ENCODE assay signal across 10 cellular contexts in genomic region chr13:103282571-103283450, GRCh38.
DNase-seq lines count a peak whose midpoint lies in the region; ATAC-seq and TF ChIP-seq lines count a peak whose summit lies in the region.
"Had no signal": no experiment of that assay in that cellular context is flagged by ENCODE, and none has a peak within 500 bp of the region (broad histone marks: within the 10 kb centered on the region; RNA-seq: fewer than 3 reads in every experiment).

No MANE protein-coding gene starts in this region.

- no peak for TF ChIP-seq CTCF in fibroblast of mammary gland (conservative IDR thresholded peaks at IDR 0.05; ENCODE audit: control insufficient read depth, insufficient read depth, low read depth, low read length)
- TF ChIP-seq CTCF in smooth muscle cell (IDR thresholded peaks at IDR 0.05; ENCODE audit: borderline replicate concordance, insufficient read depth, poor library complexity, severe bottlenecking), result no peak

- WGBS in smooth muscle cell (ENCODE audit: low lambda C conversion rate), result 40% methylated on average over 14 of the region's 14 CpGs

- H4K20me1 ChIP-seq in smooth muscle cell (ENCODE audit: low read depth), result no peaks in the 10 kb centered on the region

- ATAC-seq in GM21381 (IDR thresholded peaks at IDR 0.05; ENCODE audit: unreplicated experiment) (peak; percentile 47), HG03097 (IDR thresholded peaks at IDR 0.05; ENCODE audit: low FRiP score, unreplicated experiment) (no peak)
- ATAC-seq: activated T-cell treated with anti-CD3 and anti-CD28 coated beads, Interleukin-2, amount 50 U/mL, for 4 hours; gastroesophageal sphincter had no signal

- H3K9ac ChIP-seq in smooth muscle cell (ENCODE audit: low read depth), result no peak overlapping the region

- H3K79me2 ChIP-seq in smooth muscle cell (ENCODE audit: low read depth), result no peaks in the 10 kb centered on the region

- no peaks in the 10 kb centered on the region for H3K36me3 ChIP-seq in smooth muscle cell (ENCODE audit: low read depth)
- H3K36me3 ChIP-seq: gastroesophageal sphincter had no signal

- H2AFZ ChIP-seq in smooth muscle cell (ENCODE audit: low read depth), result no peak overlapping the region

- DNase-seq in NCI-H226, result peak; percentile 96
- peak; percentile 68 for DNase-seq in fibroblast of mammary gland (ENCODE audit: low read depth)
- DNase-seq in smooth muscle cell (lab: John Stamatoyannopoulos, UW; ENCODE audit: unreplicated experiment), result no peak
- no peak for DNase-seq in stimulated activated CD4-positive, alpha-beta T cell treated with anti-CD3 and anti-CD28 coated beads, Interleukin-4, amount 100 ng/mL, for 24 hours
- no peak for DNase-seq in SIG-M5 (lab: John Stamatoyannopoulos, UW)
- DNase-seq: activated T-cell treated with anti-CD3 and anti-CD28 coated beads, Interleukin-2, amount 50 U/mL, for 4 hours; NCI-H1092 treated with DMSO at 0.1 percent for 48 hours had no signal

- H3K4me3 ChIP-seq in fibroblast of mammary gland (ENCODE audit: control insufficient read depth, low read depth, low read length), result no peak overlapping the region
- H3K4me3 ChIP-seq in smooth muscle cell, result peak overlapping the region; percentile 26
- H3K4me3 ChIP-seq: gastroesophageal sphincter had no signal

- H3K27ac ChIP-seq in smooth muscle cell (ENCODE audit: low read depth), result peak overlapping the region; percentile 74
- H3K27ac ChIP-seq: gastroesophageal sphincter had no signal

- H3K4me2 ChIP-seq in smooth muscle cell, result peak overlapping the region; percentile 55

- no peaks in the 10 kb centered on the region for H3K27me3 ChIP-seq in smooth muscle cell (ENCODE audit: low read depth)

- no peaks in the 10 kb centered on the region for H3F3A ChIP-seq in smooth muscle cell (ENCODE audit: low read depth)

- H3K4me1 ChIP-seq in smooth muscle cell (ENCODE audit: low read depth), result no peaks in the 10 kb centered on the region
- H3K4me1 ChIP-seq: gastroesophageal sphincter had no signal

- no peaks in the 10 kb centered on the region for H3K9me3 ChIP-seq in smooth muscle cell (replicated peaks; ENCODE audit: low read depth)
- H3K9me3 ChIP-seq: gastroesophageal sphincter had no signal

Comparison
In these comparisons a context has a peak if more than half of its experiments do, and no peak if none do; other contexts are left out.
1. DNase-seq: peak in NCI-H226 (single experiment) and fibroblast of mammary gland (single experiment); none in smooth muscle cell (single experiment), stimulated activated CD4-positive, alpha-beta T cell treated with anti-CD3 and anti-CD28 coated beads, Interleukin-4, amount 100 ng/mL, for 24 hours (single experiment) and SIG-M5 (single experiment).